Comparison of ENCODE assay signal across 24 cellular contexts in genomic region chr2:109205447-109205846, GRCh38.
"Had no signal": no experiment of that assay in that cellular context is flagged by ENCODE, and none has a peak within 500 bp of the region (broad histone marks: within the 10 kb centered on the region; RNA-seq: fewer than 3 reads in every experiment).

No MANE protein-coding gene starts in this region.

- H3K36me3 ChIP-seq: adrenal gland, colonic mucosa had no signal

- H3K27me3 ChIP-seq: adrenal gland, body of pancreas, colonic mucosa had no signal

- H3K27ac ChIP-seq: adrenal gland, body of pancreas, colonic mucosa had no signal

- DNase-seq: activated CD4-positive, alpha-beta T cell treated with anti-CD3 and anti-CD28 coated beads for 48 hours; activated CD4-positive, alpha-beta T cell treated with anti-CD3 and anti-CD28 coated beads, Interleukin-2, amount 50 U/mL, for 1 hour; activated CD4-positive, alpha-beta T cell treated with anti-CD3 and anti-CD28 coated beads, Interleukin-2, amount 50 U/mL, for 48 hours; activated CD8-positive, alpha-beta memory T cell treated with anti-CD3 and anti-CD28 coated beads, Interleukin-2, amount 10 ng/mL, durations not matched to agents 7 days and 5 days; activated CD8-positive, alpha-beta memory T cell treated with anti-CD3 and anti-CD28 coated beads, Interleukin-2, amount 50 U/mL, for 4 hours; activated CD8-positive, alpha-beta T cell treated with anti-CD3 and anti-CD28 coated beads for 36 hours; activated naive CD4-positive, alpha-beta T cell treated with anti-CD3 and anti-CD28 coated beads for 36 hours; activated naive CD8-positive, alpha-beta T cell treated with anti-CD3 and anti-CD28 coated beads for 36 hours; activated naive CD8-positive, alpha-beta T cell treated with anti-CD3 and anti-CD28 coated beads, Interleukin-2, amount 50 U/mL, for 24 hours; activated T-cell treated with anti-CD3 and anti-CD28 coated beads for 4 hours; activated T-cell treated with anti-CD3 and anti-CD28 coated beads, Interleukin-2, amount 50 U/mL, for 24 hours; activated T-cell treated with anti-CD3 and anti-CD28 coated beads, Interleukin-2, amount 50 U/mL, for 72 hours; amygdala; aorta; body of pancreas; central memory CD4-positive, alpha-beta T cell; cerebellar nuclear complex; colonic mucosa; effector CD8-positive, alpha-beta T cell; endodermal cell; foreskin fibroblast had no signal

- H3K4me1 Mint-ChIP-seq: activated CD8-positive, alpha-beta memory T cell treated with anti-CD3 and anti-CD28 coated beads, Interleukin-2, amount 10 ng/mL, durations not matched to agents 7 days and 5 days had no signal

- H3K9me3 ChIP-seq: adrenal gland, body of pancreas, colonic mucosa had no signal

- H3K4me3 ChIP-seq: adrenal gland, body of pancreas, colonic mucosa had no signal

- ATAC-seq: activated CD8-positive, alpha-beta memory T cell treated with anti-CD3 and anti-CD28 coated beads, Interleukin-2, amount 10 ng/mL, durations not matched to agents 7 days and 5 days; activated CD8-positive, alpha-beta T cell treated with anti-CD3 and anti-CD28 coated beads for 36 hours; activated naive CD8-positive, alpha-beta T cell treated with anti-CD3 and anti-CD28 coated beads, Interleukin-2, amount 50 U/mL, for 24 hours; activated T-cell treated with anti-CD3 and anti-CD28 coated beads, Interleukin-2, amount 50 U/mL, for 72 hours; body of pancreas; esophagus mucosa had no signal

- H3K4me1 ChIP-seq: colonic mucosa had no signal

- H3K27me3 Mint-ChIP-seq: activated naive CD4-positive, alpha-beta T cell treated with anti-CD3 and anti-CD28 coated beads, Interleukin-2, amount 50 U/mL, for 24 hours had no signal

- H3K4me3 Mint-ChIP-seq: activated CD8-positive, alpha-beta memory T cell treated with anti-CD3 and anti-CD28 coated beads, Interleukin-2, amount 10 ng/mL, durations not matched to agents 7 days and 5 days; activated CD8-positive, alpha-beta T cell treated with anti-CD3 and anti-CD28 coated beads for 36 hours; activated naive CD4-positive, alpha-beta T cell treated with anti-CD3 and anti-CD28 coated beads for 36 hours; activated naive CD4-positive, alpha-beta T cell treated with anti-CD3 and anti-CD28 coated beads, Interleukin-2, amount 50 U/mL, for 24 hours; activated naive CD8-positive, alpha-beta T cell treated with anti-CD3 and anti-CD28 coated beads for 36 hours; activated naive CD8-positive, alpha-beta T cell treated with anti-CD3 and anti-CD28 coated beads, Interleukin-2, amount 50 U/mL, for 24 hours; activated T-cell treated with anti-CD3 and anti-CD28 coated beads, Interleukin-2, amount 50 U/mL, for 24 hours; activated T-cell treated with anti-CD3 and anti-CD28 coated beads, Interleukin-2, amount 50 U/mL, for 72 hours; endodermal cell had no signal

- H3K27ac Mint-ChIP-seq: activated CD8-positive, alpha-beta memory T cell treated with anti-CD3 and anti-CD28 coated beads, Interleukin-2, amount 10 ng/mL, durations not matched to agents 7 days and 5 days; activated CD8-positive, alpha-beta T cell treated with anti-CD3 and anti-CD28 coated beads for 36 hours; activated naive CD4-positive, alpha-beta T cell treated with anti-CD3 and anti-CD28 coated beads for 36 hours; activated naive CD4-positive, alpha-beta T cell treated with anti-CD3 and anti-CD28 coated beads, Interleukin-2, amount 50 U/mL, for 24 hours; activated naive CD8-positive, alpha-beta T cell treated with anti-CD3 and anti-CD28 coated beads for 36 hours; activated naive CD8-positive, alpha-beta T cell treated with anti-CD3 and anti-CD28 coated beads, Interleukin-2, amount 50 U/mL, for 24 hours; activated T-cell treated with anti-CD3 and anti-CD28 coated beads, Interleukin-2, amount 50 U/mL, for 24 hours; activated T-cell treated with anti-CD3 and anti-CD28 coated beads, Interleukin-2, amount 50 U/mL, for 72 hours; endodermal cell had no signal

- H3K9me3 Mint-ChIP-seq: activated CD8-positive, alpha-beta T cell treated with anti-CD3 and anti-CD28 coated beads for 36 hours; activated naive CD4-positive, alpha-beta T cell treated with anti-CD3 and anti-CD28 coated beads for 36 hours; activated naive CD4-positive, alpha-beta T cell treated with anti-CD3 and anti-CD28 coated beads, Interleukin-2, amount 50 U/mL, for 24 hours; activated naive CD8-positive, alpha-beta T cell treated with anti-CD3 and anti-CD28 coated beads for 36 hours; activated naive CD8-positive, alpha-beta T cell treated with anti-CD3 and anti-CD28 coated beads, Interleukin-2, amount 50 U/mL, for 24 hours; activated T-cell treated with anti-CD3 and anti-CD28 coated beads, Interleukin-2, amount 50 U/mL, for 72 hours; endodermal cell had no signal

- H3K36me3 Mint-ChIP-seq: activated CD8-positive, alpha-beta memory T cell treated with anti-CD3 and anti-CD28 coated beads, Interleukin-2, amount 10 ng/mL, durations not matched to agents 7 days and 5 days; activated naive CD4-positive, alpha-beta T cell treated with anti-CD3 and anti-CD28 coated beads, Interleukin-2, amount 50 U/mL, for 24 hours; activated naive CD8-positive, alpha-beta T cell treated with anti-CD3 and anti-CD28 coated beads for 36 hours had no signal
